ENCODE assay signal across 1 cellular context in genomic region chr16:1971678-1972489, GRCh38.
A peak's percentile ranks its signal among the peaks of the same experiment; 100 is the strongest.
TF ChIP-seq lines count a peak whose summit lies in the region.

TSS of gene TBL3 (plus strand) at chr16:1972053. CDS start at chr16:1972165, 112 bp downstream.

TF ChIP-seq in WTC11, 78 proteins besides CTCF, POLR2A, EP300 and RAD21 (continued from another document and continues in another):
- TF ChIP-seq ZNF532 (CRISPR knock-in tag; IDR thresholded peaks at IDR 0.05; ENCODE audit: borderline replicate concordance) (no peak), GABPB1 (CRISPR knock-in tag; IDR thresholded peaks at IDR 0.05) (peak; percentile 82; the same call in 1 of the 2 replicates), CREB1 (CRISPR knock-in tag; IDR thresholded peaks at IDR 0.05) (peak; percentile 99), ZNF423 (CRISPR knock-in tag; IDR thresholded peaks at IDR 0.05) (no peak), ESRRA (CRISPR knock-in tag; IDR thresholded peaks at IDR 0.05; ENCODE audit: borderline replicate concordance) (no peak), HMGA2 (CRISPR knock-in tag; IDR thresholded peaks at IDR 0.05) (no peak), E2F5 (CRISPR knock-in tag; IDR thresholded peaks at IDR 0.05) (peak; percentile 94), PREB (CRISPR knock-in tag; IDR thresholded peaks at IDR 0.05; ENCODE audit: borderline replicate concordance) (no peak; the same call in 1 of the 2 replicates), FOXK1 (CRISPR knock-in tag; IDR thresholded peaks at IDR 0.05) (peak; percentile 99), TEAD1 (CRISPR knock-in tag; IDR thresholded peaks at IDR 0.05) (peak; percentile 93), KAT7 (CRISPR knock-in tag; IDR thresholded peaks at IDR 0.05; ENCODE audit: borderline replicate concordance) (no peak), CDX4 (CRISPR knock-in tag; IDR thresholded peaks at IDR 0.05; ENCODE audit: borderline replicate concordance) (no peak), ZNF263 (CRISPR knock-in tag; IDR thresholded peaks at IDR 0.05; ENCODE audit: low read depth) (0 out of 2 replicates have a peak, but pooled peaks have one; percentile 16), MAX (CRISPR knock-in tag; IDR thresholded peaks at IDR 0.05) (peak; percentile 93), FOXJ3 (CRISPR knock-in tag; IDR thresholded peaks at IDR 0.05; ENCODE audit: borderline replicate concordance) (no peak), ATF6 (CRISPR knock-in tag; IDR thresholded peaks at IDR 0.05) (no peak), STAT6 (CRISPR knock-in tag; conservative IDR thresholded peaks at IDR 0.05; ENCODE audit: low read depth) (no peak), GTF2I (CRISPR knock-in tag; conservative IDR thresholded peaks at IDR 0.05) (no peak), SP1 (CRISPR knock-in tag; conservative IDR thresholded peaks at IDR 0.05) (peak; percentile 99), USF1 (CRISPR knock-in tag; IDR thresholded peaks at IDR 0.05) (0 out of 2 replicates have a peak, but pooled peaks have one; percentile 50), USF2 (CRISPR knock-in tag; IDR thresholded peaks at IDR 0.05) (peak; percentile 68), NR1H2 (CRISPR knock-in tag; IDR thresholded peaks at IDR 0.05) (no peak), ZNF671 (CRISPR knock-in tag; IDR thresholded peaks at IDR 0.05) (no peak), ATF2 (CRISPR knock-in tag; IDR thresholded peaks at IDR 0.05; ENCODE audit: borderline replicate concordance, low read depth) (0 out of 2 replicates have a peak, but pooled peaks have one; percentile 12), ATF1 (CRISPR knock-in tag; IDR thresholded peaks at IDR 0.05) (peak; percentile 100; the same call in 1 of the 2 replicates), JAZF1 (CRISPR knock-in tag; IDR thresholded peaks at IDR 0.05) (no peak), E2F1 (CRISPR knock-in tag; IDR thresholded peaks at IDR 0.05) (no peak), TP53 (CRISPR knock-in tag; IDR thresholded peaks at IDR 0.05) (peak; percentile 90), IRF2 (CRISPR knock-in tag; IDR thresholded peaks at IDR 0.05; ENCODE audit: borderline replicate concordance, low read depth) (no peak), ZNF317 (CRISPR knock-in tag; IDR thresholded peaks at IDR 0.05; ENCODE audit: borderline replicate concordance, low read depth) (no peak), ETV6 (CRISPR knock-in tag; IDR thresholded peaks at IDR 0.05) (peak; percentile 90), ZSCAN18 (CRISPR knock-in tag; IDR thresholded peaks at IDR 0.05) (no peak), SOX15 (CRISPR knock-in tag; IDR thresholded peaks at IDR 0.05) (no peak), NFYB (CRISPR knock-in tag; conservative IDR thresholded peaks at IDR 0.05; ENCODE audit: low read depth) (peak; percentile 22; the same call in 1 of the 2 replicates), ERG (CRISPR knock-in tag; IDR thresholded peaks at IDR 0.05) (no peak), SMAD3 (CRISPR knock-in tag; IDR thresholded peaks at IDR 0.05; ENCODE audit: borderline replicate concordance) (peak; percentile 90)
